8 cellular contexts compared by ENCODE assay signal in genomic region chr6:157045831-157046454, GRCh38.
DNase-seq lines count a peak whose midpoint lies in the region; ATAC-seq and TF ChIP-seq lines count a peak whose summit lies in the region.

No MANE protein-coding gene starts in this region.

- H3K4me1 ChIP-seq in mesenchymal stem cell (ENCODE audit: control insufficient read depth, insufficient read depth, low read depth, low read length) = peaks cover 2% of the 10 kb centered on the region

- ATAC-seq in HG03039 (IDR thresholded peaks at IDR 0.05; ENCODE audit: unreplicated experiment) = no peak
- no peak for ATAC-seq in HG02763 (IDR thresholded peaks at IDR 0.05; ENCODE audit: unreplicated experiment)

- no peak overlapping the region for H3K4ac ChIP-seq in mesenchymal stem cell (ENCODE audit: low read depth in 1 of 2, low read length in 2 of 2)

- 31% methylated on average over 2 of the region's 2 CpGs for WGBS in mesenchymal stem cell

- H3K18ac ChIP-seq in mesenchymal stem cell (ENCODE audit: low read depth in 1 of 2, low read length in 2 of 2) = no peak overlapping the region

- peak; percentile 12 for DNase-seq in DMS53 treated with DMSO at 0.1 percent for 48 hours (lab: John Stamatoyannopoulos, UW; ENCODE audit: unreplicated experiment)
- DNase-seq in LoVo (ENCODE audit: low spot score) = peak; percentile 29
- DNase-seq in astrocyte of the spinal cord (ENCODE audit: low read depth, low spot score) = peak; percentile 80
- DNase-seq in mesenchymal stem cell = peak; percentile 76
- DNase-seq in GDM1 (lab: John Stamatoyannopoulos, UW) = no peak
- DNase-seq in MV-4-11 (lab: John Stamatoyannopoulos, UW) = no peak

- no peak overlapping the region for H2BK5ac ChIP-seq in mesenchymal stem cell (ENCODE audit: low read depth, low read length, poor library complexity, severe bottlenecking)

- no peak overlapping the region for H3K23ac ChIP-seq in mesenchymal stem cell (ENCODE audit: low read length in 2 of 2)

- peak overlapping the region; percentile 50 for H3K9ac ChIP-seq in mesenchymal stem cell (ENCODE audit: low read length)

- H3K79me1 ChIP-seq in mesenchymal stem cell (replicated peaks; ENCODE audit: low read length, poor library complexity, severe bottlenecking) = peaks cover 17% of the 10 kb centered on the region

- no peak overlapping the region for H3K27ac ChIP-seq in mesenchymal stem cell (ENCODE audit: low read length, poor library complexity, severe bottlenecking)

- no peak overlapping the region for H2BK120ac ChIP-seq in mesenchymal stem cell (ENCODE audit: low read depth, low read length)

- no peak overlapping the region for H4K91ac ChIP-seq in mesenchymal stem cell (ENCODE audit: low read length)

- no peak overlapping the region for H2AK5ac ChIP-seq in mesenchymal stem cell (ENCODE audit: low read length, severe bottlenecking)

- peaks cover 4 to 6% of the 10 kb centered on the region in 2 experiments for H3K36me3 ChIP-seq in mesenchymal stem cell (ENCODE audit: control insufficient read depth in 1 of 2, insufficient read depth in 2 of 2, low read depth in 1 of 2, low read length in 2 of 2)

- no peak overlapping the region for H4K8ac ChIP-seq in mesenchymal stem cell (ENCODE audit: low read length)

- no peak overlapping the region for H2AFZ ChIP-seq in mesenchymal stem cell (ENCODE audit: low read depth, low read length)

- no peak overlapping the region for H3K4me2 ChIP-seq in mesenchymal stem cell (ENCODE audit: low read length, poor library complexity, severe bottlenecking)

- H3K9me3 ChIP-seq in mesenchymal stem cell (ENCODE audit: control insufficient read depth, low read length) = no peaks in the 10 kb centered on the region

- no peak overlapping the region for H2BK12ac ChIP-seq in mesenchymal stem cell (ENCODE audit: low read length in 2 of 2)

- no peak overlapping the region for H3K14ac ChIP-seq in mesenchymal stem cell (ENCODE audit: low read length in 2 of 2)

- H2BK15ac ChIP-seq in mesenchymal stem cell (ENCODE audit: low read depth, poor library complexity, severe bottlenecking) = no peak overlapping the region

- peak; percentile 74 for TF ChIP-seq CTCF in astrocyte of the spinal cord (IDR thresholded peaks at IDR 0.05; ENCODE audit: low read depth, low read length)

- in situ Hi-C loops in astrocyte of the spinal cord (cut with HindIII; ENCODE audit: low sequenced_read_pairs) = no loop called here

- H3K4me3 ChIP-seq in astrocyte of the spinal cord (ENCODE audit: low read depth, low read length) = no peak overlapping the region
- no peak overlapping the region for H3K4me3 ChIP-seq in mesenchymal stem cell (ENCODE audit: insufficient read depth in 1 of 2, low read depth in 1 of 2, low read length in 2 of 2)

- H3K27me3 ChIP-seq in mesenchymal stem cell (ENCODE audit: control insufficient read depth in 1 of 2, insufficient read depth in 1 of 2, low read length in 2 of 2) = no peaks in the 10 kb centered on the region

Comparison
In these comparisons a context has a peak if more than half of its experiments do, and no peak if none do; other contexts are left out.
1. DNase-seq: peak in DMS53 treated with DMSO at 0.1 percent for 48 hours (single experiment), LoVo (single experiment), astrocyte of the spinal cord (single experiment) and mesenchymal stem cell (single experiment); none in GDM1 (single experiment) and MV-4-11 (single experiment).